In the genomic region with DNA sequence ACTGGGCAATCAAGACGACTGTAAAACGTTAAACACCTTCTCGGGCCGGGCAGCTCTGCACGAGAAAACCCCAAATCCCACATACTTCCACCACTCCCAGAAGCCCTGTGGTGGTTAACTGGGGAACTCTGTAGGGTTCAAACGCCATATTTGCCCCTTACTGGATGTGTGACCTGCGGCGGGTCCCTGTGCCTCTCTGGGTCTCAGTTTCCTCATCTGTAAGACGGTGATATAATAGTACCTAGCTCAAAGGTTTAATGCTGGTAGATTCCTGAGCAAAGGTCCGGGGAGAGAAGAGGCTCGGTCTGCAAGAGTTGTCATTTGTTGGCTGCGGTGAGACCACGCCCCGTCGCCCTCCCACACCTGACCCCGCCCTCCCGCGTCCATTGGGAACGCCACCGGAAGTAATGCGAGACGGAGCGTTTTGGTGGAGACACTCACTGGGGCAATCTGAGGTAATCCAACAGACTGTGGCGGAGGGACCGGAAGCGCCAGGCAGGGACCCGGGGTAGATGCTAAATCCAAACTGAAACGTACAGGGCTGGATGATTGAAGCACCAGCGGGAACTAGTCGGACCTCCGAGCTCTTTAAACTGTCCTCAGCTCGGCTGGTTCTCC, we compare ENCODE assay signal across 1 cellular context.
TF ChIP-seq lines count a peak whose summit lies in the region.

No MANE protein-coding gene starts in this region.

TF ChIP-seq in K562, 482 proteins besides CTCF, POLR2A, EP300 and RAD21 (continues in another document):
- TF ChIP-seq, protein P1, sequence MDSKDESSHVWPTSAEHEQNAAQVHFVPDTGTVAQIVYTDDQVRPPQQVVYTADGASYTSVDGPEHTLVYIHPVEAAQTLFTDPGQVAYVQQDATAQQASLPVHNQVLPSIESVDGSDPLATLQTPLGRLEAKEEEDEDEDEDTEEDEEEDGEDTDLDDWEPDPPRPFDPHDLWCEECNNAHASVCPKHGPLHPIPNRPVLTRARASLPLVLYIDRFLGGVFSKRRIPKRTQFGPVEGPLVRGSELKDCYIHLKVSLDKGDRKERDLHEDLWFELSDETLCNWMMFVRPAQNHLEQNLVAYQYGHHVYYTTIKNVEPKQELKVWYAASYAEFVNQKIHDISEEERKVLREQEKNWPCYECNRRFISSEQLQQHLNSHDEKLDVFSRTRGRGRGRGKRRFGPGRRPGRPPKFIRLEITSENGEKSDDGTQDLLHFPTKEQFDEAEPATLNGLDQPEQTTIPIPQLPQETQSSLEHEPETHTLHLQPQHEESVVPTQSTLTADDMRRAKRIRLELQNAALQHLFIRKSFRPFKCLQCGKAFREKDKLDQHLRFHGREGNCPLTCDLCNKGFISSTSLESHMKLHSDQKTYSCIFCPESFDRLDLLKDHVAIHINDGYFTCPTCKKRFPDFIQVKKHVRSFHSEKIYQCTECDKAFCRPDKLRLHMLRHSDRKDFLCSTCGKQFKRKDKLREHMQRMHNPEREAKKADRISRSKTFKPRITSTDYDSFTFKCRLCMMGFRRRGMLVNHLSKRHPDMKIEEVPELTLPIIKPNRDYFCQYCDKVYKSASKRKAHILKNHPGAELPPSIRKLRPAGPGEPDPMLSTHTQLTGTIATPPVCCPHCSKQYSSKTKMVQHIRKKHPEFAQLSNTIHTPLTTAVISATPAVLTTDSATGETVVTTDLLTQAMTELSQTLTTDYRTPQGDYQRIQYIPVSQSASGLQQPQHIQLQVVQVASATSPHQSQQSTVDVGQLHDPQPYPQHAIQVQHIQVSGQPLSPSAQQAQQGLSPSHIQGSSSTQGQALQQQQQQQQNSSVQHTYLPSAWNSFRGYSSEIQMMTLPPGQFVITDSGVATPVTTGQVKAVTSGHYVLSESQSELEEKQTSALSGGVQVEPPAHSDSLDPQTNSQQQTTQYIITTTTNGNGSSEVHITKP (IDR thresholded peaks at IDR 0.05; ENCODE audit: partially characterized antibody), result peak; percentile 10
- 0 out of 2 replicates have a peak, but pooled peaks have one; percentile 15 for TF ChIP-seq TARDBP (IDR thresholded peaks at IDR 0.05)
- peak; percentile 58; the same call in 1 of the 2 replicates for TF ChIP-seq ESRRA (IDR thresholded peaks at IDR 0.05; ENCODE audit: borderline replicate concordance, low read depth)
- peak in 1 of 2 experiments; percentile 55; a peak in 2 of 4 replicates for TF ChIP-seq FOXK2 (conservative IDR thresholded peaks at IDR 0.05 in 1 of 2, IDR thresholded peaks at IDR 0.05 in 1 of 2; ENCODE audit: low read depth in 2 of 2)
- peak; percentile 36; the same call in 1 of the 2 replicates for TF ChIP-seq MEF2A (IDR thresholded peaks at IDR 0.05; ENCODE audit: control insufficient read depth, low read depth, low read length)
- TF ChIP-seq C11orf30 (IDR thresholded peaks at IDR 0.05; ENCODE audit: low read depth), result peak; percentile 74
- 0 out of 2 replicates have a peak, but pooled peaks have one; percentile 2 for TF ChIP-seq DPF2 (IDR thresholded peaks at IDR 0.05)
- peak in 2 of 3 experiments; percentile 67 to 87 for TF ChIP-seq YY1 (IDR thresholded peaks at IDR 0.05; ENCODE audit: borderline replicate concordance in 1 of 3, control insufficient read depth in 1 of 3, extremely low read depth in 1 of 3, insufficient read depth in 3 of 3, insufficient read length in 1 of 3, insufficient replicate concordance in 2 of 3, low read depth in 1 of 3, low read length in 2 of 3)
- 0 out of 2 replicates have a peak, but pooled peaks have one; percentile 48 for TF ChIP-seq POLR2AphosphoS5 (IDR thresholded peaks at IDR 0.05; ENCODE audit: control insufficient read depth, insufficient read depth, low read depth, low read length)
- no peak for TF ChIP-seq SOX6 (IDR thresholded peaks at IDR 0.05)
- TF ChIP-seq ZNF766 (CRISPR knock-in tag; conservative IDR thresholded peaks at IDR 0.05), result peak; percentile 37; the same call in 1 of the 2 replicates
- TF ChIP-seq ZNF324 (CRISPR knock-in tag; IDR thresholded peaks at IDR 0.05), result no peak
- 0 out of 2 replicates have a peak, but pooled peaks have one; percentile 41 for TF ChIP-seq FOSL1 (tag; conservative IDR thresholded peaks at IDR 0.05)
- peak; percentile 68 for TF ChIP-seq RNF2 (IDR thresholded peaks at IDR 0.05)
- no peak for TF ChIP-seq CBFA2T3 (IDR thresholded peaks at IDR 0.05)
- TF ChIP-seq SP1 (CRISPR knock-in tag; IDR thresholded peaks at IDR 0.05), result peak; percentile 97
- peak; percentile 54; the same call in 1 of the 2 replicates for TF ChIP-seq MYC (IDR thresholded peaks at IDR 0.05; ENCODE audit: low read depth, low read length)
- TF ChIP-seq MYC (CRISPR knock-in tag; IDR thresholded peaks at IDR 0.05; ENCODE audit: borderline replicate concordance, low read depth), result no peak
- TF ChIP-seq ZNF263 (CRISPR knock-in tag; IDR thresholded peaks at IDR 0.05; ENCODE audit: borderline replicate concordance), result peak; percentile 25; the same call in 1 of the 2 replicates
- TF ChIP-seq MYBL2 (IDR thresholded peaks at IDR 0.05; ENCODE audit: low read depth), result no peak
- TF ChIP-seq MYBL2 (CRISPR knock-in tag; IDR thresholded peaks at IDR 0.05; ENCODE audit: borderline replicate concordance), result no peak
- TF ChIP-seq, protein P2, sequence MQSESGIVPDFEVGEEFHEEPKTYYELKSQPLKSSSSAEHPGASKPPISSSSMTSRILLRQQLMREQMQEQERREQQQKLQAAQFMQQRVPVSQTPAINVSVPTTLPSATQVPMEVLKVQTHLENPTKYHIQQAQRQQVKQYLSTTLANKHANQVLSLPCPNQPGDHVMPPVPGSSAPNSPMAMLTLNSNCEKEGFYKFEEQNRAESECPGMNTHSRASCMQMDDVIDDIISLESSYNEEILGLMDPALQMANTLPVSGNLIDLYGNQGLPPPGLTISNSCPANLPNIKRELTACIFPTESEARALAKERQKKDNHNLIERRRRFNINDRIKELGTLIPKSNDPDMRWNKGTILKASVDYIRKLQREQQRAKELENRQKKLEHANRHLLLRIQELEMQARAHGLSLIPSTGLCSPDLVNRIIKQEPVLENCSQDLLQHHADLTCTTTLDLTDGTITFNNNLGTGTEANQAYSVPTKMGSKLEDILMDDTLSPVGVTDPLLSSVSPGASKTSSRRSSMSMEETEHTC (IDR thresholded peaks at IDR 0.05), result no peak
- TF ChIP-seq KDM5B (IDR thresholded peaks at IDR 0.05; ENCODE audit: insufficient replicate concordance, low read depth, low read length), result peak; percentile 47
- TF ChIP-seq ETV5 (CRISPR knock-in tag; IDR thresholded peaks at IDR 0.05; ENCODE audit: low read depth), result peak; percentile 83
- TF ChIP-seq PML (IDR thresholded peaks at IDR 0.05; ENCODE audit: low read length), result peak; percentile 48; the same call in 1 of the 2 replicates
- peak; percentile 100 for TF ChIP-seq GABPB1 (CRISPR knock-in tag; IDR thresholded peaks at IDR 0.05)
- no peak for TF ChIP-seq ASH1L (IDR thresholded peaks at IDR 0.05; ENCODE audit: borderline replicate concordance, low read depth, partially characterized antibody)
- TF ChIP-seq DNMT1 (IDR thresholded peaks at IDR 0.05), result no peak
- TF ChIP-seq, protein P3, sequence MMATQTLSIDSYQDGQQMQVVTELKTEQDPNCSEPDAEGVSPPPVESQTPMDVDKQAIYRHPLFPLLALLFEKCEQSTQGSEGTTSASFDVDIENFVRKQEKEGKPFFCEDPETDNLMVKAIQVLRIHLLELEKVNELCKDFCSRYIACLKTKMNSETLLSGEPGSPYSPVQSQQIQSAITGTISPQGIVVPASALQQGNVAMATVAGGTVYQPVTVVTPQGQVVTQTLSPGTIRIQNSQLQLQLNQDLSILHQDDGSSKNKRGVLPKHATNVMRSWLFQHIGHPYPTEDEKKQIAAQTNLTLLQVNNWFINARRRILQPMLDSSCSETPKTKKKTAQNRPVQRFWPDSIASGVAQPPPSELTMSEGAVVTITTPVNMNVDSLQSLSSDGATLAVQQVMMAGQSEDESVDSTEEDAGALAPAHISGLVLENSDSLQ (IDR thresholded peaks at IDR 0.05), result peak; percentile 51
- peak; percentile 77 for TF ChIP-seq ELF1 (tag; IDR thresholded peaks at IDR 0.05)
- peak; percentile 97 for TF ChIP-seq CEBPG (CRISPR knock-in tag; IDR thresholded peaks at IDR 0.05)
- peak; percentile 73 to 87 for TF ChIP-seq CEBPG (tag; conservative IDR thresholded peaks at IDR 0.05 in 1 of 2, IDR thresholded peaks at IDR 0.05 in 1 of 2)
- TF ChIP-seq RBM34 (IDR thresholded peaks at IDR 0.05; ENCODE audit: borderline replicate concordance, insufficient read depth, low read length), result no peak
- TF ChIP-seq ETV1 (tag; conservative IDR thresholded peaks at IDR 0.05; ENCODE audit: low read depth), result peak; percentile 92
- peak; percentile 90 for TF ChIP-seq JUND (IDR thresholded peaks at IDR 0.05; ENCODE audit: borderline replicate concordance, low read depth, low read length)
- peak; percentile 82; the same call in 2 of the 3 replicates for TF ChIP-seq JUND (tag; IDR thresholded peaks at IDR 0.05; ENCODE audit: borderline replicate concordance, low read depth, low read length)
- TF ChIP-seq, protein P4, sequence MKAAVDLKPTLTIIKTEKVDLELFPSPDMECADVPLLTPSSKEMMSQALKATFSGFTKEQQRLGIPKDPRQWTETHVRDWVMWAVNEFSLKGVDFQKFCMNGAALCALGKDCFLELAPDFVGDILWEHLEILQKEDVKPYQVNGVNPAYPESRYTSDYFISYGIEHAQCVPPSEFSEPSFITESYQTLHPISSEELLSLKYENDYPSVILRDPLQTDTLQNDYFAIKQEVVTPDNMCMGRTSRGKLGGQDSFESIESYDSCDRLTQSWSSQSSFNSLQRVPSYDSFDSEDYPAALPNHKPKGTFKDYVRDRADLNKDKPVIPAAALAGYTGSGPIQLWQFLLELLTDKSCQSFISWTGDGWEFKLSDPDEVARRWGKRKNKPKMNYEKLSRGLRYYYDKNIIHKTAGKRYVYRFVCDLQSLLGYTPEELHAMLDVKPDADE (conservative IDR thresholded peaks at IDR 0.05; ENCODE audit: control insufficient read depth, low read depth, low read length), result peak; percentile 65; the same call in 1 of the 2 replicates
- TF ChIP-seq SMAD1 (IDR thresholded peaks at IDR 0.05; ENCODE audit: low read depth, low read length, partially characterized antibody), result peak; percentile 35
- TF ChIP-seq, protein P5, sequence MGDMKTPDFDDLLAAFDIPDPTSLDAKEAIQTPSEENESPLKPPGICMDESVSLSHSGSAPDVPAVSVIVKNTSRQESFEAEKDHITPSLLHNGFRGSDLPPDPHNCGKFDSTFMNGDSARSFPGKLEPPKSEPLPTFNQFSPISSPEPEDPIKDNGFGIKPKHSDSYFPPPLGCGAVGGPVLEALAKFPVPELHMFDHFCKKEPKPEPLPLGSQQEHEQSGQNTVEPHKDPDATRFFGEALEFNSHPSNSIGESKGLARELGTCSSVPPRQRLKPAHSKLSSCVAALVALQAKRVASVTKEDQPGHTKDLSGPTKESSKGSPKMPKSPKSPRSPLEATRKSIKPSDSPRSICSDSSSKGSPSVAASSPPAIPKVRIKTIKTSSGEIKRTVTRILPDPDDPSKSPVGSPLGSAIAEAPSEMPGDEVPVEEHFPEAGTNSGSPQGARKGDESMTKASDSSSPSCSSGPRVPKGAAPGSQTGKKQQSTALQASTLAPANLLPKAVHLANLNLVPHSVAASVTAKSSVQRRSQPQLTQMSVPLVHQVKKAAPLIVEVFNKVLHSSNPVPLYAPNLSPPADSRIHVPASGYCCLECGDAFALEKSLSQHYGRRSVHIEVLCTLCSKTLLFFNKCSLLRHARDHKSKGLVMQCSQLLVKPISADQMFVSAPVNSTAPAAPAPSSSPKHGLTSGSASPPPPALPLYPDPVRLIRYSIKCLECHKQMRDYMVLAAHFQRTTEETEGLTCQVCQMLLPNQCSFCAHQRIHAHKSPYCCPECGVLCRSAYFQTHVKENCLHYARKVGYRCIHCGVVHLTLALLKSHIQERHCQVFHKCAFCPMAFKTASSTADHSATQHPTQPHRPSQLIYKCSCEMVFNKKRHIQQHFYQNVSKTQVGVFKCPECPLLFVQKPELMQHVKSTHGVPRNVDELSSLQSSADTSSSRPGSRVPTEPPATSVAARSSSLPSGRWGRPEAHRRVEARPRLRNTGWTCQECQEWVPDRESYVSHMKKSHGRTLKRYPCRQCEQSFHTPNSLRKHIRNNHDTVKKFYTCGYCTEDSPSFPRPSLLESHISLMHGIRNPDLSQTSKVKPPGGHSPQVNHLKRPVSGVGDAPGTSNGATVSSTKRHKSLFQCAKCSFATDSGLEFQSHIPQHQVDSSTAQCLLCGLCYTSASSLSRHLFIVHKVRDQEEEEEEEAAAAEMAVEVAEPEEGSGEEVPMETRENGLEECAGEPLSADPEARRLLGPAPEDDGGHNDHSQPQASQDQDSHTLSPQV (IDR thresholded peaks at IDR 0.05), result peak; percentile 46; the same call in 1 of the 2 replicates
- peak; percentile 73; the same call in 1 of the 2 replicates for TF ChIP-seq FOXM1 (IDR thresholded peaks at IDR 0.05; ENCODE audit: low read depth)
- TF ChIP-seq FOXM1 (CRISPR knock-in tag; IDR thresholded peaks at IDR 0.05; ENCODE audit: low read depth), result no peak
- peak; percentile 70 for TF ChIP-seq ZFX (CRISPR knock-in tag; IDR thresholded peaks at IDR 0.05)
- TF ChIP-seq CREM (IDR thresholded peaks at IDR 0.05; ENCODE audit: low read depth), result peak; percentile 83
- TF ChIP-seq LARP7 (IDR thresholded peaks at IDR 0.05), result no peak
- TF ChIP-seq, protein P6, sequence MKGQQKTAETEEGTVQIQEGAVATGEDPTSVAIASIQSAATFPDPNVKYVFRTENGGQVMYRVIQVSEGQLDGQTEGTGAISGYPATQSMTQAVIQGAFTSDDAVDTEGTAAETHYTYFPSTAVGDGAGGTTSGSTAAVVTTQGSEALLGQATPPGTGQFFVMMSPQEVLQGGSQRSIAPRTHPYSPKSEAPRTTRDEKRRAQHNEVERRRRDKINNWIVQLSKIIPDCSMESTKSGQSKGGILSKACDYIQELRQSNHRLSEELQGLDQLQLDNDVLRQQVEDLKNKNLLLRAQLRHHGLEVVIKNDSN (CRISPR knock-in tag; IDR thresholded peaks at IDR 0.05), result peak; percentile 57
- peak in 1 of 2 experiments; percentile 95; a peak in 2 of 4 replicates for TF ChIP-seq TRIM24 (IDR thresholded peaks at IDR 0.05)
- peak; percentile 25; the same call in 1 of the 2 replicates for TF ChIP-seq ZBTB7A (IDR thresholded peaks at IDR 0.05; ENCODE audit: borderline replicate concordance, control insufficient read depth, low read depth, low read length)
- TF ChIP-seq, protein P7, sequence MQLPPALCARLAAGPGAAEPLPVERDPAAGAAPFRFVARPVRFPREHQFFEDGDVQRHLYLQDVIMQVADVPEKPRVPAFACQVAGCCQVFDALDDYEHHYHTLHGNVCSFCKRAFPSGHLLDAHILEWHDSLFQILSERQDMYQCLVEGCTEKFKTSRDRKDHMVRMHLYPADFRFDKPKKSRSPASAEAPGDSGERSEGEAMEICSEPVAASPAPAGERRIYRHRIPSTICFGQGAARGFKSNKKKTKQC (CRISPR knock-in tag; IDR thresholded peaks at IDR 0.05), result no peak
- peak; percentile 25; the same call in 1 of the 2 replicates for TF ChIP-seq ZNF197 (CRISPR knock-in tag; IDR thresholded peaks at IDR 0.05; ENCODE audit: low read depth)
- TF ChIP-seq PHF8 (IDR thresholded peaks at IDR 0.05; ENCODE audit: borderline replicate concordance, low read length), result peak; percentile 55; the same call in 1 of the 2 replicates
- peak; percentile 51; the same call in 1 of the 2 replicates for TF ChIP-seq SUPT5H (IDR thresholded peaks at IDR 0.05)
- no peak for TF ChIP-seq COPS2 (conservative IDR thresholded peaks at IDR 0.05)
- TF ChIP-seq NEUROD1 (IDR thresholded peaks at IDR 0.05; ENCODE audit: borderline replicate concordance, low read depth, low read length, partially characterized antibody), result peak; percentile 71
- peak; percentile 82 for TF ChIP-seq GTF2E2 (tag; IDR thresholded peaks at IDR 0.05)
- TF ChIP-seq TAL1 (IDR thresholded peaks at IDR 0.05), result peak; percentile 3; the same call in 1 of the 2 replicates
- no peak for TF ChIP-seq KDM1A (IDR thresholded peaks at IDR 0.05)
- peak; percentile 88 for TF ChIP-seq ZEB2 (IDR thresholded peaks at IDR 0.05)
- TF ChIP-seq CBX3 (IDR thresholded peaks at IDR 0.05; ENCODE audit: borderline replicate concordance in 1 of 2, low read length in 2 of 2), result peak in 1 of 2 experiments; percentile 77; a peak in 1 of 3 replicates
